Comparison of ENCODE assay signal across 21 cellular contexts in the genomic region with DNA sequence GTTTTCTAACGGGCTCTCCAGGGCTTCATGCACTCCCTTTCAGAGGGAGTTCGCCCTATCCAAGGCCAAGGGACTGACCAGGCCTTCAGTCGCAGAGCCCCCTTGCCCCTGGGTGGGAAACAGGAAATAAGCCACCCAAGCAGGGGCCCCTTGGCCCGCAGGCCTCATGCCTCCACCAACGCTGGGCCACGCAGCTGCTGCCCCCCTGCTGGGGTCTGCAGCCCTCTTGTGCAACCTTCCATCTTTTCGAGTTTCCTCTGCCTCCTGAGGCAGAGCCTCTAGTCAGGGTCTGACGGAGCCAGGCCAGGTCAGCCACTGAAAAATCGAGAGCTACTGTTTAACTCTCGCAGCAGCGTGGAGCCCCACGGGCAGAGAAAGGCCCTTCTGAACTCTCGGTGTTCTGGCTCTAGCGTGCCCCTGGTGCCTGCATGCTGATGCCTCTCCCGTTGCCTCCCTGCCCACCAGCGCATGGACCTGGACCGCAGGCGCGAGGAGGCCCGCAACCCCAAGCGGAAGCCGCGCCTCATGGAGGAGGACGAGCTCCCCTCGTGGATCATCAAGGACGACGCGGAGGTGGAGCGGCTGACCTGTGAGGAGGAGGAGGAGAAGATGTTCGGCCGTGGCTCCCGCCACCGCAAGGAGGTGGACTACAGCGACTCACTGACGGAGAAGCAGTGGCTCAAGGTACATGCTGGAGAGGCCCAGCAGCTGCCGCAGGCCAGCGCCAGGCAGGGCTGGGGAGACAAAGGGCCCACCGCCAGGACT. TPM values are rescaled to one million over a fixed set of nuclear protein-coding genes. Genes with fewer than 3 reads are reported as not detected.
DNase-seq lines count a peak whose midpoint lies in the region; ATAC-seq and TF ChIP-seq lines count a peak whose summit lies in the region.
"Had no signal": no experiment of that assay in that cellular context is flagged by ENCODE, and none has a peak within 500 bp of the region (broad histone marks: within the 10 kb centered on the region; RNA-seq: fewer than 3 reads in every experiment).

No MANE protein-coding gene starts in this region.

- 71 to 85% (median 73%) methylated on average over 36 to 38 of the region's 38 CpGs for WGBS in psoas muscle, 3 donors

- H3K4me3 ChIP-seq in breast epithelium, result no peak overlapping the region
- H3K4me3 ChIP-seq in psoas muscle, result no peak overlapping the region
- H3K4me3 ChIP-seq: GM23248, heart left ventricle, thyroid gland had no signal

- no peak overlapping the region for H3K4me3 Mint-ChIP-seq in activated naive CD8-positive, alpha-beta T cell treated with anti-CD3 and anti-CD28 coated beads for 36 hours
- H3K4me3 Mint-ChIP-seq in activated naive CD8-positive, alpha-beta T cell treated with anti-CD3 and anti-CD28 coated beads, Interleukin-2, amount 50 U/mL, for 24 hours, result no peak overlapping the region
- H3K4me3 Mint-ChIP-seq in activated T-cell treated with anti-CD3 and anti-CD28 coated beads, Interleukin-2, amount 50 U/mL, for 24 hours, result no peak overlapping the region
- H3K4me3 Mint-ChIP-seq: HFFc6 had no signal

- no peaks in the 10 kb centered on the region for H3K27me3 Mint-ChIP-seq in activated naive CD8-positive, alpha-beta T cell treated with anti-CD3 and anti-CD28 coated beads for 36 hours
- H3K27me3 Mint-ChIP-seq in activated naive CD8-positive, alpha-beta T cell treated with anti-CD3 and anti-CD28 coated beads, Interleukin-2, amount 50 U/mL, for 24 hours, result no peaks in the 10 kb centered on the region
- H3K27me3 Mint-ChIP-seq in activated T-cell treated with anti-CD3 and anti-CD28 coated beads, Interleukin-2, amount 50 U/mL, for 24 hours, result no peaks in the 10 kb centered on the region

- no peaks in the 10 kb centered on the region for H3K9me3 Mint-ChIP-seq in activated naive CD8-positive, alpha-beta T cell treated with anti-CD3 and anti-CD28 coated beads for 36 hours
- H3K9me3 Mint-ChIP-seq in activated naive CD8-positive, alpha-beta T cell treated with anti-CD3 and anti-CD28 coated beads, Interleukin-2, amount 50 U/mL, for 24 hours, result no peaks in the 10 kb centered on the region
- H3K9me3 Mint-ChIP-seq in activated T-cell treated with anti-CD3 and anti-CD28 coated beads, Interleukin-2, amount 50 U/mL, for 24 hours, result no peaks in the 10 kb centered on the region
- H3K9me3 Mint-ChIP-seq: HFFc6 had no signal

- H3K9me3 ChIP-seq in breast epithelium, result no peaks in the 10 kb centered on the region
- H3K9me3 ChIP-seq in psoas muscle, result no peaks in the 10 kb centered on the region
- H3K9me3 ChIP-seq: heart left ventricle, thyroid gland had no signal

- H3K36me3 ChIP-seq in breast epithelium, result peaks cover 3% of the 10 kb centered on the region
- H3K36me3 ChIP-seq in psoas muscle (ENCODE audit: insufficient read depth in 1 of 2, low read depth in 1 of 2), result peaks cover 0 to 95% of the 10 kb centered on the region in 2 donors

- H3K27me3 ChIP-seq in breast epithelium, result no peaks in the 10 kb centered on the region
- no peaks in the 10 kb centered on the region for H3K27me3 ChIP-seq in psoas muscle (ENCODE audit: insufficient read depth in 3 of 3, low read length in 2 of 3)
- H3K27me3 ChIP-seq: heart left ventricle, thyroid gland had no signal

- ATAC-seq in activated naive CD8-positive, alpha-beta T cell treated with anti-CD3 and anti-CD28 coated beads, Interleukin-2, amount 50 U/mL, for 24 hours, result no peak
- ATAC-seq in psoas muscle, result peak in 3 of 4 donors; percentile 2 to 18 (median 7)

- peaks cover 29% of the 10 kb centered on the region for H3K36me3 Mint-ChIP-seq in activated naive CD8-positive, alpha-beta T cell treated with anti-CD3 and anti-CD28 coated beads for 36 hours
- H3K36me3 Mint-ChIP-seq in activated naive CD8-positive, alpha-beta T cell treated with anti-CD3 and anti-CD28 coated beads, Interleukin-2, amount 50 U/mL, for 24 hours (ENCODE audit: low read depth), result peaks cover 55% of the 10 kb centered on the region
- H3K36me3 Mint-ChIP-seq in activated T-cell treated with anti-CD3 and anti-CD28 coated beads, Interleukin-2, amount 50 U/mL, for 24 hours (ENCODE audit: low read depth), result peaks cover 93% of the 10 kb centered on the region

- TF ChIP-seq POLR2A in breast epithelium (IDR thresholded peaks at IDR 0.05), result no peak

- peaks cover 5% of the 10 kb centered on the region for H3K4me1 Mint-ChIP-seq in activated naive CD8-positive, alpha-beta T cell treated with anti-CD3 and anti-CD28 coated beads for 36 hours
- peaks cover 3% of the 10 kb centered on the region for H3K4me1 Mint-ChIP-seq in activated naive CD8-positive, alpha-beta T cell treated with anti-CD3 and anti-CD28 coated beads, Interleukin-2, amount 50 U/mL, for 24 hours
- peaks cover 11% of the 10 kb centered on the region for H3K4me1 Mint-ChIP-seq in activated T-cell treated with anti-CD3 and anti-CD28 coated beads, Interleukin-2, amount 50 U/mL, for 24 hours (ENCODE audit: low read depth)

- no peak for TF ChIP-seq CTCF in breast epithelium (IDR thresholded peaks at IDR 0.05)
- no peak for TF ChIP-seq CTCF in psoas muscle (IDR thresholded peaks at IDR 0.05)

- peaks cover 0 to 3% of the 10 kb centered on the region in 2 donors for H3K4me1 ChIP-seq in breast epithelium
- H3K4me1 ChIP-seq in psoas muscle, result peaks cover 14% of the 10 kb centered on the region
- H3K4me1 ChIP-seq: thyroid gland had no signal

- DNase-seq in activated naive CD8-positive, alpha-beta T cell treated with anti-CD3 and anti-CD28 coated beads for 36 hours, result no peak
- no peak for DNase-seq in activated naive CD8-positive, alpha-beta T cell treated with anti-CD3 and anti-CD28 coated beads, Interleukin-2, amount 50 U/mL, for 24 hours
- no peak for DNase-seq in breast epithelium (ENCODE audit: low spot score in 2 of 2)
- DNase-seq in psoas muscle, result no peak
- DNase-seq in cerebellar cortex (ENCODE audit: low spot score), result no peak
- DNase-seq in superior temporal gyrus (ENCODE audit: extremely low spot score), result no peak
- DNase-seq in activated T-cell treated with anti-CD3 and anti-CD28 coated beads, Interleukin-2, amount 50 U/mL, for 24 hours, result no peak
- DNase-seq in OCI-M1 (lab: John Stamatoyannopoulos, UW), result no peak
- DNase-seq: COR-L47, HFFc6, MV-4-11, NCI-H187 treated with DMSO at 0.1 percent for 48 hours, NCI-H226, NCI-H748 treated with DMSO at 0.1 percent for 48 hours, posterior cingulate gyrus, T-helper 2 cell, thyroid gland had no signal

- intact Hi-C loops in breast epithelium (cut with DNase I; ENCODE audit: low total_unique reads), result no loop called here
- intact Hi-C loops in psoas muscle (cut with DNase I), result loop anchor here (5.0 kb wide), 2 partner anchors 93 to 97 kb away; no protein-coding TSS in a partner anchor

- H3K27ac Mint-ChIP-seq in activated naive CD8-positive, alpha-beta T cell treated with anti-CD3 and anti-CD28 coated beads for 36 hours, result peak overlapping the region; percentile 19
- H3K27ac Mint-ChIP-seq in activated naive CD8-positive, alpha-beta T cell treated with anti-CD3 and anti-CD28 coated beads, Interleukin-2, amount 50 U/mL, for 24 hours, result no peak overlapping the region
- no peak overlapping the region for H3K27ac Mint-ChIP-seq in activated T-cell treated with anti-CD3 and anti-CD28 coated beads, Interleukin-2, amount 50 U/mL, for 24 hours
- H3K27ac Mint-ChIP-seq: HFFc6 had no signal

- peak overlapping the region; percentile 61 to 81 for H3K27ac ChIP-seq in breast epithelium
- H3K27ac ChIP-seq in psoas muscle, result peak overlapping the region; percentile 58
- H3K27ac ChIP-seq: GM23248, KMS-11, thyroid gland, VCaP had no signal

RNA-seq across cellular contexts. Expression of a gene that starts 54.6 kb away (rescaled TPM):
- 10 to 100 TPM; 67.3 to 68.8 TPM for total RNA-seq in activated naive CD8-positive, alpha-beta T cell treated with anti-CD3 and anti-CD28 coated beads for 36 hours
- total RNA-seq in breast epithelium (10 to 100 TPM; 12.6 to 47.4 (median 45.6) TPM), psoas muscle (10 to 100 TPM in 1 of 4 donors, 1 to 10 TPM in 3; 3.2 to 10.1 (median 6.0) TPM)
- 1 to 10 TPM; 1.7 to 5.4 (median 2.2) TPM for polyA plus RNA-seq in psoas muscle
